12 cellular contexts compared by ENCODE assay signal in the genomic region with DNA sequence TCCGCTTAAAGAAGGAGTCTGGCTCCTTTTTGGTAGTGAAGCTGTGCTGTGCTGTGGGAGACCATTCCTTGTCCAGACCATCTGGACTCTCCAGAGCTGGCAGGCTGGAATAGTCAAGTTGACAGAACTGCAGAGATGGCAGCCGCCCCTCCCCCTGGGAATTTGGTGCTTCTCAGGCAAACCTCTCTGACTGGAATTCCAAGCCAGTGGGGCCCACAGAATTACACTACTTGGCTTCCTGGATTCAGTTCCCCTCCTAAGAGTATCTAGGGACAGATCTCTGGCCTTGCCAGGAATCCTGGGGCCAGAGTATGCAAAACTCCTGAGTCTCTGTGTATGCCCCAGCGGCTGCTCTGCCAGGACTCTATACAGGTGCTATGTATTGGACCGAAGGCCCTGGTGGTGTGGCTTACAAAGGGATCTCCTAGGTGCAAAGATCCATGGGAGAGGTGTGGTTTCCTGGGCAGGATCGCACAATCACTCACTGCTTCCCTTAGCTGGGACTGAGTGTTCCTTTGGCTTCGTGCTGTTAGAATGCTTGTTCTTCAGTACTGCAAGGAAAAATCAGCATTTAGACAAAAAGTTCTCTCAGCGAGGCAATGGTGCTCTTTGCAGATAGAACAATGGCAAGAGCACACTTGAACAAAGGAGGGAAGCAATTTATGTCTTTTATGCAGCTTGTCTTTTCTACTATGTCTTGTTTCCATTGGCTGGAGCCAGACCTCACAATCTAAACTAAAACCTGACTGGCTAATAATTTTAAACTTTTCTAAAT.
A peak's percentile ranks its signal among the peaks of the same experiment; 100 is the strongest.
DNase-seq lines count a peak whose midpoint lies in the region; ATAC-seq and TF ChIP-seq lines count a peak whose summit lies in the region.
"Had no signal": no experiment of that assay in that cellular context is flagged by ENCODE, and none has a peak within 500 bp of the region (broad histone marks: within the 10 kb centered on the region; RNA-seq: fewer than 3 reads in every experiment).

No MANE protein-coding gene starts in this region.

- no peak overlapping the region for H2AK5ac ChIP-seq in trophoblast cell (ENCODE audit: low read length)

- no peak overlapping the region for H2AFZ ChIP-seq in trophoblast cell (ENCODE audit: insufficient read depth, low read length, poor library complexity)

- no peak overlapping the region for H3K14ac ChIP-seq in trophoblast cell (ENCODE audit: low read length)

- no peak for TF ChIP-seq CTCF in RWPE1 (conservative IDR thresholded peaks at IDR 0.05; ENCODE audit: low read depth)
- TF ChIP-seq CTCF in ovary (IDR thresholded peaks at IDR 0.05), result no peak

- H3K4ac ChIP-seq in trophoblast cell (ENCODE audit: low read depth, low read length), result no peak overlapping the region

- no peak overlapping the region for H3K4me3 ChIP-seq in trophoblast cell (ENCODE audit: low read depth, low read length)
- H3K4me3 ChIP-seq in ovary, result no peak overlapping the region

- H4K12ac ChIP-seq in trophoblast cell (ENCODE audit: low read depth, low read length), result no peak overlapping the region

- no peaks in the 10 kb centered on the region for H3K79me2 ChIP-seq in trophoblast cell (ENCODE audit: control insufficient read depth, insufficient read depth, low read length, poor library complexity)

- H2BK12ac ChIP-seq in trophoblast cell (ENCODE audit: low read length), result no peak overlapping the region

- H3K27ac ChIP-seq in RWPE1 (peak overlapping the region; percentile 51), trophoblast cell (ENCODE audit: low read depth, low read length) (no peak overlapping the region), ovary (no peak overlapping the region)

- no peak for TF ChIP-seq POLR2A in ovary (IDR thresholded peaks at IDR 0.05)

- H2BK120ac ChIP-seq in trophoblast cell (ENCODE audit: insufficient read depth, low read length, poor library complexity), result no peak overlapping the region

- H4K8ac ChIP-seq in trophoblast cell (ENCODE audit: low read depth, low read length), result no peak overlapping the region

- WGBS in trophoblast cell (ENCODE audit: extremely low coverage, insufficient coverage, insufficient read length), result no CpG with 5 or more reads among the region's 7 CpGs
- WGBS in ovary, 3 donors, result 81 to 89% (median 88%) methylated on average over 7 of the region's 7 CpGs

- CTCF ChIA-PET in RWPE1 (lab: Yijun Ruan, JAX), result no interaction called here

- no peaks in the 10 kb centered on the region for H3K79me1 ChIP-seq in trophoblast cell (ENCODE audit: low read length)

- H3K36me3 ChIP-seq in trophoblast cell (ENCODE audit: control insufficient read depth in 1 of 2, insufficient read depth in 2 of 2, low read length in 2 of 2) (no peaks in the 10 kb centered on the region), ovary (no peaks in the 10 kb centered on the region)

- H3K27me3 ChIP-seq in trophoblast cell (ENCODE audit: insufficient read depth, low read length) (no peaks in the 10 kb centered on the region), ovary (no peaks in the 10 kb centered on the region)

- peak; percentile 26 for ATAC-seq in GM21515 (IDR thresholded peaks at IDR 0.05; ENCODE audit: unreplicated experiment)
- ATAC-seq in Right ventricle myocardium superior (ENCODE audit: poor library complexity), result peak; percentile 51
- no peak for ATAC-seq in HG02970 (IDR thresholded peaks at IDR 0.05; ENCODE audit: low FRiP score, unreplicated experiment)

- no peak overlapping the region for H4K91ac ChIP-seq in trophoblast cell (ENCODE audit: low read depth, low read length)

- H2BK5ac ChIP-seq in trophoblast cell (ENCODE audit: low read depth, low read length, poor library complexity), result no peak overlapping the region

- POLR2A ChIA-PET in RWPE1 (lab: Yijun Ruan, JAX; ENCODE audit: low non-redundant PET), result no interaction called here

- H3K4me1 ChIP-seq in trophoblast cell (ENCODE audit: control insufficient read depth in 1 of 2, insufficient read depth in 2 of 2, low read length in 2 of 2) (peaks cover 7 to 8% of the 10 kb centered on the region in 2 experiments), ovary (ENCODE audit: insufficient read depth) (no peaks in the 10 kb centered on the region)

- DNase-seq in RWPE1 (ENCODE audit: low spot score) (no peak), Right ventricle myocardium superior (no peak), pons (ENCODE audit: low spot score) (peak; percentile 49), trophoblast cell (no peak), ovary (no peak), retina (no peak)
- DNase-seq: activated T-cell treated with anti-CD3 and anti-CD28 coated beads, Interleukin-2, amount 50 U/mL, for 1 hour; foreskin melanocyte; H7; stimulated activated CD4-positive, alpha-beta T cell treated with anti-CD3 and anti-CD28 coated beads, Interleukin-15, amount 100 ng/mL, for 24 hours had no signal

- H3K18ac ChIP-seq in trophoblast cell (ENCODE audit: low read length), result no peak overlapping the region

- H3K9me3 ChIP-seq in trophoblast cell (ENCODE audit: insufficient read depth, low read depth, low read length) (no peaks in the 10 kb centered on the region), ovary (no peaks in the 10 kb centered on the region)

- intact Hi-C loops in Right ventricle myocardium superior (cut with DNase I) (no loop called here), ovary (cut with DNase I) (no loop called here)

- H3K9ac ChIP-seq in trophoblast cell (ENCODE audit: low read length), result no peak overlapping the region

- no peak for TF ChIP-seq EP300 in ovary (IDR thresholded peaks at IDR 0.05)

- no peak overlapping the region for H3K23ac ChIP-seq in trophoblast cell (ENCODE audit: low read length)

- H3K4me2 ChIP-seq in trophoblast cell (ENCODE audit: low read length), result no peak overlapping the region
